Comparison of ENCODE assay signal across 14 cellular contexts in the genomic region with DNA sequence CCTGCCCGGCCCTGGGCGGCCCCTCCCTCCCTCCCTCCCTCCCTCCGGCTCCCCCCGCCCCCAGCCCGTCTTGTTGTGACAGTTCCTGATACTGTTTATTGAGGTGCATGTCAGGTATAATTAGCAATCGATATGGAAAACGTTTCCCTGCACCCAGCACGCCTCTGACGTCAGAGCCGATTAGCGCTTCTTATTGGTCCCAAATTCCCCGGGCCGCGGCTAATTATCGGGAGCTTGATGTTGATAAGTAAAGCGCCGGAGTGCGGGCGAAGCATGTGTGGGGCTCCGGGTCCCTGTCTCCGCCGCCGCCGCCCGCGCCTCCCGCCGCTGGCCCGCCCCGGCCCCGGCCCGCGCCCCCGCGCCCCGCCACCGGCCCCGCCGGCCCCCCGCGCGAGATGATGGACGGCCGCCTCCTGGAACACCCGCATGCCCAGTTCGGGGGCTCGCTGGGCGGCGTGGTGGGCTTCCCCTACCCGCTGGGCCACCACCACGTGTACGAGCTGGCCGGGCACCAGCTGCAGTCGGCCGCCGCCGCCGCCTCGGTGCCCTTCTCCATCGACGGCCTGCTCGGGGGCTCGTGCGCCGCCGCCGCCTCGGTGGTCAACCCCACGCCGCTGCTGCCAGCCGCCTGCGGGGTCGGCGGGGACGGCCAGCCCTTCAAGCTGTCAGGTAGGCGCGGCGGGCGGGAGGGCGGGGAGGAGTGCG. TPM values are rescaled to one million over a fixed set of nuclear protein-coding genes. Genes with fewer than 3 reads are reported as not detected.
DNase-seq lines count a peak whose midpoint lies in the region; ATAC-seq and TF ChIP-seq lines count a peak whose summit lies in the region.
"Had no signal": no experiment of that assay in that cellular context is flagged by ENCODE, and none has a peak within 500 bp of the region (broad histone marks: within the 10 kb centered on the region; RNA-seq: fewer than 3 reads in every experiment).

A gene (plus strand): TSS at position 250 of the 705 bp plus-strand sequence. CDS start 146 bp downstream, at position 396.

- no peaks in the 10 kb centered on the region for H3K9me3 ChIP-seq in neuron (ENCODE audit: low read length)
- H3K9me3 ChIP-seq: prostate gland had no signal

- no peaks in the 10 kb centered on the region for H3K36me3 ChIP-seq in neuron (ENCODE audit: insufficient read depth, low read length)
- H3K36me3 ChIP-seq: prostate gland had no signal

- H3K4me3 Mint-ChIP-seq in activated CD4-positive, alpha-beta T cell treated with anti-CD3 and anti-CD28 coated beads, Interleukin-2, amount 10 ng/mL, durations not matched to agents 7 days and 5 days: peak within 1 kb of the TSS; percentile 24
- H3K4me3 Mint-ChIP-seq in central memory CD8-positive, alpha-beta T cell: peak within 1 kb of the TSS; percentile 4

- H3K27me3 Mint-ChIP-seq in activated CD4-positive, alpha-beta T cell treated with anti-CD3 and anti-CD28 coated beads, Interleukin-2, amount 10 ng/mL, durations not matched to agents 7 days and 5 days: peaks cover 50% of the 10 kb centered on the region
- peaks cover 70% of the 10 kb centered on the region for H3K27me3 Mint-ChIP-seq in central memory CD8-positive, alpha-beta T cell

- H3K27ac Mint-ChIP-seq in activated CD4-positive, alpha-beta T cell treated with anti-CD3 and anti-CD28 coated beads, Interleukin-2, amount 10 ng/mL, durations not matched to agents 7 days and 5 days: peak within 1 kb of the TSS; percentile 68
- peak within 1 kb of the TSS; percentile 29 for H3K27ac Mint-ChIP-seq in central memory CD8-positive, alpha-beta T cell (ENCODE audit: low read depth)

- peaks cover 84% of the 10 kb centered on the region for H3K27me3 ChIP-seq in neuron (ENCODE audit: insufficient read depth, low read length)

- POLR2A ChIA-PET in activated CD4-positive, alpha-beta T cell treated with anti-CD3 and anti-CD28 coated beads, Interleukin-2, amount 10 ng/mL, durations not matched to agents 7 days and 5 days (lab: Charles Lee): no interaction called here

- H3K9me3 Mint-ChIP-seq in activated CD4-positive, alpha-beta T cell treated with anti-CD3 and anti-CD28 coated beads, Interleukin-2, amount 10 ng/mL, durations not matched to agents 7 days and 5 days: no peaks in the 10 kb centered on the region
- H3K9me3 Mint-ChIP-seq in central memory CD8-positive, alpha-beta T cell: no peaks in the 10 kb centered on the region

- H3K4me1 Mint-ChIP-seq in activated CD4-positive, alpha-beta T cell treated with anti-CD3 and anti-CD28 coated beads, Interleukin-2, amount 10 ng/mL, durations not matched to agents 7 days and 5 days: peaks cover 12% of the 10 kb centered on the region
- H3K4me1 Mint-ChIP-seq in central memory CD8-positive, alpha-beta T cell: peaks cover 10% of the 10 kb centered on the region

- DNase-seq in activated CD4-positive, alpha-beta T cell treated with anti-CD3 and anti-CD28 coated beads, Interleukin-2, amount 10 ng/mL, durations not matched to agents 7 days and 5 days: no peak
- no peak for DNase-seq in activated CD4-positive, alpha-beta T cell treated with anti-CD3 and anti-CD28 coated beads, Interleukin-2, amount 50 U/mL, for 48 hours
- DNase-seq in NB4 (ENCODE audit: low read depth): peak; percentile 96
- no peak for DNase-seq in central memory CD8-positive, alpha-beta T cell (ENCODE audit: low spot score in 2 of 2)
- DNase-seq in iPS-NIHi7 (ENCODE audit: extremely low spot score): no peak
- DNase-seq: HCEC 1CT, mammary epithelial cell, PC-3 had no signal

- no peak for ATAC-seq in central memory CD8-positive, alpha-beta T cell (replicated peaks; ENCODE audit: extremely low read depth, poor library complexity, severe bottlenecking)
- ATAC-seq in HG03460 (IDR thresholded peaks at IDR 0.05; ENCODE audit: unreplicated experiment) (no peak), HG03521 (IDR thresholded peaks at IDR 0.05; ENCODE audit: unreplicated experiment) (no peak)
- ATAC-seq: PC-3 had no signal

- H2AFZ ChIP-seq in neuron (ENCODE audit: low read depth, low read length): no peak within 1 kb of the TSS

- peak within 1 kb of the TSS; percentile 93 for H3K4me3 ChIP-seq in NB4 (ENCODE audit: low read depth, low read length)
- peak within 1 kb of the TSS; percentile 35 for H3K4me3 ChIP-seq in neuron (ENCODE audit: low read length)
- H3K4me3 ChIP-seq: prostate gland had no signal

- no peak for TF ChIP-seq CTCF in NB4 (IDR thresholded peaks at IDR 0.05; ENCODE audit: low read depth, low read length)

- peaks cover 4% of the 10 kb centered on the region for H3K4me1 ChIP-seq in neuron (ENCODE audit: insufficient read depth, low read length)
- H3K4me1 ChIP-seq: prostate gland had no signal

- CTCF ChIA-PET in activated CD4-positive, alpha-beta T cell treated with anti-CD3 and anti-CD28 coated beads, Interleukin-2, amount 10 ng/mL, durations not matched to agents 7 days and 5 days (lab: Charles Lee): no interaction called here

- H3K36me3 Mint-ChIP-seq in activated CD4-positive, alpha-beta T cell treated with anti-CD3 and anti-CD28 coated beads, Interleukin-2, amount 10 ng/mL, durations not matched to agents 7 days and 5 days (ENCODE audit: low read depth): peaks cover 3% of the 10 kb centered on the region
- H3K36me3 Mint-ChIP-seq in central memory CD8-positive, alpha-beta T cell (ENCODE audit: insufficient read depth): peaks cover 26% of the 10 kb centered on the region

- peak; percentile 77 for TF ChIP-seq POLR2A in NB4 (IDR thresholded peaks at IDR 0.05; ENCODE audit: extremely low read depth, insufficient read length)

RNA-seq across cellular contexts. Expression of the gene that starts here (rescaled TPM):
- total RNA-seq in activated CD4-positive, alpha-beta T cell treated with anti-CD3 and anti-CD28 coated beads, Interleukin-2, amount 10 ng/mL, durations not matched to agents 7 days and 5 days: not detected
- total RNA-seq: mammary epithelial cell; MCF 10A; PC-3; prostate gland; T-helper 2 cell treated with Interferon-gamma antibody and Interleukin-4, amounts not matched to agents 100 ng/mL and 5 ng/mL, for 36 hours had no signal
